Comparison of ENCODE assay signal across 12 cellular contexts in genomic region chr2:54603357-54603756, GRCh38.
DNase-seq lines count a peak whose midpoint lies in the region; ATAC-seq and TF ChIP-seq lines count a peak whose summit lies in the region.
"Had no signal": no experiment of that assay in that cellular context is flagged by ENCODE, and none has a peak within 500 bp of the region (broad histone marks: within the 10 kb centered on the region; RNA-seq: fewer than 3 reads in every experiment).

No MANE protein-coding gene starts in this region.

- no peak for ATAC-seq in T-cell (replicated peaks in 1 of 4)
- no peak for ATAC-seq in HG02588 (IDR thresholded peaks at IDR 0.05; ENCODE audit: unreplicated experiment)
- no peak for ATAC-seq in HG02852 (IDR thresholded peaks at IDR 0.05; ENCODE audit: unreplicated experiment)
- ATAC-seq in HG02623 (IDR thresholded peaks at IDR 0.05; ENCODE audit: unreplicated experiment): no peak
- ATAC-seq: activated T-cell treated with anti-CD3 and anti-CD28 coated beads, Interleukin-2, amount 50 U/mL, for 4 hours had no signal

- WGBS in esophagus muscularis mucosa: 55% methylated on average over 3 of the region's 3 CpGs

- H3K9me3 ChIP-seq in esophagus muscularis mucosa: no peaks in the 10 kb centered on the region
- H3K9me3 ChIP-seq: SK-N-SH had no signal

- POLR2A ChIA-PET in T-cell (lab: Charles Lee): interaction anchor here (0.8 to 1.0 kb wide), 3 partner anchors 10 to 34 kb away, joined by 3 to 7 read pairs (median 3); no protein-coding TSS in a partner anchor

- peak overlapping the region in 1 of 3 donors; percentile 65 for H3K4me3 Mint-ChIP-seq in T-cell
- no peak overlapping the region for H3K4me3 Mint-ChIP-seq in osteocyte (ENCODE audit: unreplicated experiment)
- H3K4me3 Mint-ChIP-seq in CD14-positive monocyte: no peak overlapping the region
- H3K4me3 Mint-ChIP-seq: activated T-cell treated with anti-CD3 and anti-CD28 coated beads, Interleukin-2, amount 50 U/mL, for 4 hours had no signal

- CTCF ChIA-PET in T-cell (lab: Charles Lee): interaction anchor here in 1 of 2 donors (1.4 kb wide), 1 partner anchor 44 kb away, joined by 3 read pairs; no protein-coding TSS in a partner anchor

- H3K27ac ChIP-seq in esophagus muscularis mucosa (replicated peaks in 1 of 4): peak overlapping the region; percentile 38 to 62 (median 56)

- H3K4me1 Mint-ChIP-seq in T-cell (peaks cover 93 to 95% (median 94%) of the 10 kb centered on the region in 3 donors), osteocyte (ENCODE audit: unreplicated experiment) (peaks cover 68% of the 10 kb centered on the region), CD14-positive monocyte (peaks cover 37% of the 10 kb centered on the region)

- no peaks in the 10 kb centered on the region for H3K27me3 Mint-ChIP-seq in T-cell
- H3K27me3 Mint-ChIP-seq in osteocyte (ENCODE audit: unreplicated experiment): no peaks in the 10 kb centered on the region
- H3K27me3 Mint-ChIP-seq in CD14-positive monocyte (ENCODE audit: low read depth in 3 of 3): peaks cover 0 to 2% (median 0%) of the 10 kb centered on the region in 3 donors

- TF ChIP-seq CTCF in AG10803 (conservative IDR thresholded peaks at IDR 0.05; ENCODE audit: low read length): no peak
- no peak for TF ChIP-seq CTCF in esophagus muscularis mucosa (IDR thresholded peaks at IDR 0.05)
- TF ChIP-seq CTCF in osteocyte (IDR thresholded peaks at IDR 0.05): no peak
- TF ChIP-seq CTCF in CD14-positive monocyte (IDR thresholded peaks at IDR 0.05): no peak

- DNase-seq in AG10803 (ENCODE audit: low read depth): peak; percentile 21
- DNase-seq in T-cell: no peak
- DNase-seq in esophagus muscularis mucosa (ENCODE audit: extremely low spot score): no peak
- DNase-seq in osteocyte (ENCODE audit: extremely low spot score, unreplicated experiment): no peak
- DNase-seq in CD14-positive monocyte (ENCODE audit: low spot score): no peak
- DNase-seq: activated T-cell treated with anti-CD3 and anti-CD28 coated beads, Interleukin-2, amount 50 U/mL, for 4 hours; NCI-H2029; SK-N-SH; stimulated activated CD4-positive, alpha-beta T cell treated with anti-CD3 and anti-CD28 coated beads, Interleukin-4, amount 100 ng/mL, for 24 hours had no signal

- peaks cover 0 to 20% (median 5%) of the 10 kb centered on the region in 4 donors for H3K36me3 ChIP-seq in esophagus muscularis mucosa

- H3K36me3 Mint-ChIP-seq in T-cell (peaks cover 27% of the 10 kb centered on the region), osteocyte (ENCODE audit: unreplicated experiment) (peaks cover 16% of the 10 kb centered on the region), CD14-positive monocyte (peaks cover 24 to 34% of the 10 kb centered on the region in 2 donors)

- no peaks in the 10 kb centered on the region for H3K27me3 ChIP-seq in esophagus muscularis mucosa

- no peak for TF ChIP-seq EP300 in esophagus muscularis mucosa (IDR thresholded peaks at IDR 0.05)

- intact Hi-C loops in esophagus muscularis mucosa (cut with DNase I) (loop anchor here (5.0 kb wide), 1 partner anchor 41 kb away; no protein-coding TSS in a partner anchor), CD14-positive monocyte (cut with micrococcal nuclease) (no loop called here)

- no peak for TF ChIP-seq POLR2A in esophagus muscularis mucosa (IDR thresholded peaks at IDR 0.05; ENCODE audit: low read depth)

- H3K9me3 Mint-ChIP-seq in T-cell: no peaks in the 10 kb centered on the region
- H3K9me3 Mint-ChIP-seq in osteocyte (ENCODE audit: unreplicated experiment): no peaks in the 10 kb centered on the region
- H3K9me3 Mint-ChIP-seq in CD14-positive monocyte: no peaks in the 10 kb centered on the region
- H3K9me3 Mint-ChIP-seq: activated T-cell treated with anti-CD3 and anti-CD28 coated beads, Interleukin-2, amount 50 U/mL, for 4 hours had no signal

- H3K4me3 ChIP-seq in AG10803 (ENCODE audit: low read length) (no peak overlapping the region), esophagus muscularis mucosa (no peak overlapping the region)

- H3K27ac Mint-ChIP-seq in T-cell (peak overlapping the region; percentile 81 to 100), osteocyte (ENCODE audit: unreplicated experiment) (peak overlapping the region; percentile 50), CD14-positive monocyte (peak overlapping the region in 3 of 7 donors; percentile 2 to 40 (median 11))

- H3K4me1 ChIP-seq in esophagus muscularis mucosa: peaks cover 97 to 100% (median 98%) of the 10 kb centered on the region in 4 donors
